ENCODE assay signal across 2 cellular contexts in the genomic region with DNA sequence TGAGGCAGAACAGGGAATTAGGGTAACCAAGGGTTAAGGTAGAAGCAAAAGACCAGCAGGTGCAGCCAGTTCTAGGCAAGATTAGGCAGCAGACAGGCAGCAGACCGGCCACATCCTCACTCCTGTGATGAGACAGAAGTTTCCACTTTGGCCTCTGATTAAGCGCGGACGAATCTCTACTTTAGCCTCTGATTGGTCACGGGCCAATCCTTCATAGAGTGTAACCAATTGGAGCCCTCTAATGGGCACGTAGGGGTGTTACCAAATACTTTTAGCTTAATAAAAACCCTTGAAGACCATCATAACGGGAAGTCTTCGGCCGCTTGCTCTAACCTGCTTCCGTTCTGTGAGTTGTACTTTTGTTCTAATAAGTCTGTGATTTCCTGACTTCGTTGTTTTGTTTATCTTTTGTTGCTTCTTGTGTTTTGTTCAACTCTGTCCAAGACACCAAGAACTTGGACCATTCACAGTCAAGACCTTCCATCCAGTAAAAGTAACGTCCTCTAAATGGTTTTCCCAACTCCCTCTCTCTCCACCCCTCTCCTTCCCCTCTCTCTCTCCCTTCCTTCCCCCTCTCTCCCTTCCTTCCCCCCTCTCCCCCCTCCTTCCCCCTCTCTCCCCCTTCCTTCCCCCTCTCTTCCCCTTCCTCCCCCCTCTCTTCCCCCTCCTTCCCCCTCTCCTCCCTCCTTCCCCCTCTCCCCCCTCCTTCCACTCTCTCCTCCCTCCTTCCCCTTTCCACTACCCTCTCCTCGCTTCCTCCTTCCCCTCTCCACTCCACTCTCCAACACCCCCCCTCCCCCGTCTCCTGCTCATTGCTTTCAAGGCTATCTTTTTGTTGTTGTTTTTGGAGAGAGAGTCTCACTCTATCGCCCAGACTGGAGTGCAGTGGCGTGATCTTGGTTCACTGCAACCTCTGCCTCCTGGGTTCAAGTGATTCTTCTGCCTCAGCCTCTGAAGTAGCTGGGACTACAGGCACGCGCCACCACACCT.
TF ChIP-seq lines count a peak whose summit lies in the region.

No MANE protein-coding gene starts in this region.

TF ChIP-seq in SK-N-SH, 30 proteins besides CTCF, POLR2A, EP300 and RAD21 (continued from another document):
- TF ChIP-seq REST (IDR thresholded peaks at IDR 0.05; ENCODE audit: low read depth, low read length) (no peak), FOXJ3 (CRISPR knock-in tag; IDR thresholded peaks at IDR 0.05) (no peak), PBX3 (IDR thresholded peaks at IDR 0.05) (peak; percentile 39)

TF ChIP-seq in SK-N-SH treated with all-trans-retinoic acid at 6 μM for 48 hours, 23 proteins besides CTCF, POLR2A, EP300 and RAD21 (continued from another document):
- TF ChIP-seq PATZ1 (CRISPR knock-in tag; IDR thresholded peaks at IDR 0.05; ENCODE audit: borderline replicate concordance), result no peak
- no peak for TF ChIP-seq ISL1 (CRISPR knock-in tag; IDR thresholded peaks at IDR 0.05)
- TF ChIP-seq, protein P1, sequence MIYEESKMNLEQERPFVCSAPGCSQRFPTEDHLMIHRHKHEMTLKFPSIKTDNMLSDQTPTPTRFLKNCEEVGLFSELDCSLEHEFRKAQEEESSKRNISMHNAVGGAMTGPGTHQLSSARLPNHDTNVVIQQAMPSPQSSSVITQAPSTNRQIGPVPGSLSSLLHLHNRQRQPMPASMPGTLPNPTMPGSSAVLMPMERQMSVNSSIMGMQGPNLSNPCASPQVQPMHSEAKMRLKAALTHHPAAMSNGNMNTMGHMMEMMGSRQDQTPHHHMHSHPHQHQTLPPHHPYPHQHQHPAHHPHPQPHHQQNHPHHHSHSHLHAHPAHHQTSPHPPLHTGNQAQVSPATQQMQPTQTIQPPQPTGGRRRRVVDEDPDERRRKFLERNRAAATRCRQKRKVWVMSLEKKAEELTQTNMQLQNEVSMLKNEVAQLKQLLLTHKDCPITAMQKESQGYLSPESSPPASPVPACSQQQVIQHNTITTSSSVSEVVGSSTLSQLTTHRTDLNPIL (CRISPR knock-in tag; IDR thresholded peaks at IDR 0.05; ENCODE audit: low read depth), result no peak
- TF ChIP-seq SNAI2 (CRISPR knock-in tag; IDR thresholded peaks at IDR 0.05), result no peak
- TF ChIP-seq TCF4 (CRISPR knock-in tag; IDR thresholded peaks at IDR 0.05; ENCODE audit: borderline replicate concordance), result no peak
- TF ChIP-seq ARNTL (CRISPR knock-in tag; IDR thresholded peaks at IDR 0.05; ENCODE audit: borderline replicate concordance, low read depth), result no peak
- TF ChIP-seq, protein P2, sequence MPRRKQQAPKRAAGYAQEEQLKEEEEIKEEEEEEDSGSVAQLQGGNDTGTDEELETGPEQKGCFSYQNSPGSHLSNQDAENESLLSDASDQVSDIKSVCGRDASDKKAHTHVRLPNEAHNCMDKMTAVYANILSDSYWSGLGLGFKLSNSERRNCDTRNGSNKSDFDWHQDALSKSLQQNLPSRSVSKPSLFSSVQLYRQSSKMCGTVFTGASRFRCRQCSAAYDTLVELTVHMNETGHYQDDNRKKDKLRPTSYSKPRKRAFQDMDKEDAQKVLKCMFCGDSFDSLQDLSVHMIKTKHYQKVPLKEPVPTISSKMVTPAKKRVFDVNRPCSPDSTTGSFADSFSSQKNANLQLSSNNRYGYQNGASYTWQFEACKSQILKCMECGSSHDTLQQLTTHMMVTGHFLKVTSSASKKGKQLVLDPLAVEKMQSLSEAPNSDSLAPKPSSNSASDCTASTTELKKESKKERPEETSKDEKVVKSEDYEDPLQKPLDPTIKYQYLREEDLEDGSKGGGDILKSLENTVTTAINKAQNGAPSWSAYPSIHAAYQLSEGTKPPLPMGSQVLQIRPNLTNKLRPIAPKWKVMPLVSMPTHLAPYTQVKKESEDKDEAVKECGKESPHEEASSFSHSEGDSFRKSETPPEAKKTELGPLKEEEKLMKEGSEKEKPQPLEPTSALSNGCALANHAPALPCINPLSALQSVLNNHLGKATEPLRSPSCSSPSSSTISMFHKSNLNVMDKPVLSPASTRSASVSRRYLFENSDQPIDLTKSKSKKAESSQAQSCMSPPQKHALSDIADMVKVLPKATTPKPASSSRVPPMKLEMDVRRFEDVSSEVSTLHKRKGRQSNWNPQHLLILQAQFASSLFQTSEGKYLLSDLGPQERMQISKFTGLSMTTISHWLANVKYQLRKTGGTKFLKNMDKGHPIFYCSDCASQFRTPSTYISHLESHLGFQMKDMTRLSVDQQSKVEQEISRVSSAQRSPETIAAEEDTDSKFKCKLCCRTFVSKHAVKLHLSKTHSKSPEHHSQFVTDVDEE (CRISPR knock-in tag; IDR thresholded peaks at IDR 0.05), result no peak
- TF ChIP-seq ZNF565 (CRISPR knock-in tag; conservative IDR thresholded peaks at IDR 0.05; ENCODE audit: low read depth), result no peak
- no peak for TF ChIP-seq ZFP30 (CRISPR knock-in tag; IDR thresholded peaks at IDR 0.05)
- no peak for TF ChIP-seq ZFP3 (CRISPR knock-in tag; IDR thresholded peaks at IDR 0.05)
